In genomic region chr6:139765825-139766285, GRCh38 we compare ENCODE assay signal across 10 cellular contexts.
A peak's percentile ranks its signal among the peaks of the same experiment; 100 is the strongest.
DNase-seq lines count a peak whose midpoint lies in the region; ATAC-seq and TF ChIP-seq lines count a peak whose summit lies in the region.
"Had no signal": no experiment of that assay in that cellular context is flagged by ENCODE, and none has a peak within 500 bp of the region (broad histone marks: within the 10 kb centered on the region; RNA-seq: fewer than 3 reads in every experiment).

No MANE protein-coding gene starts in this region.

- no peak overlapping the region for H3K4me3 Mint-ChIP-seq in mesothelial cell of epicardium

- DNase-seq in CD1c-positive myeloid dendritic cell (ENCODE audit: extremely low spot score) (peak; percentile 63), NB4 (ENCODE audit: low read depth) (peak; percentile 37), dedifferentiated amniotic fluid mesenchymal stem cell (ENCODE audit: extremely low spot score) (peak; percentile 24), mesothelial cell of epicardium (ENCODE audit: low spot score in 2 of 2, unreplicated experiment in 2 of 2) (no peak), NCI-H82 (lab: John Stamatoyannopoulos, UW) (no peak), SHP77 treated with DMSO at 0.1 percent for 48 hours (lab: John Stamatoyannopoulos, UW) (no peak)
- no peak for DNase-seq in activated naive CD4-positive, alpha-beta T cell (lab: John Stamatoyannopoulos, UW)
- DNase-seq: colonic mucosa; stimulated activated CD4-positive, alpha-beta T cell treated with anti-CD3 and anti-CD28 coated beads, Interleukin-12 subunit alpha, Interleukin-12 subunit beta, amount 100 ng/mL, for 4 hours had no signal

- H3K4me1 Mint-ChIP-seq in mesothelial cell of epicardium: peaks cover 61% of the 10 kb centered on the region

- TF ChIP-seq POLR2A in NB4 (IDR thresholded peaks at IDR 0.05; ENCODE audit: extremely low read depth, insufficient read length): no peak

- ATAC-seq in HG02884 (IDR thresholded peaks at IDR 0.05; ENCODE audit: unreplicated experiment): no peak

- no peak for TF ChIP-seq CTCF in NB4 (IDR thresholded peaks at IDR 0.05; ENCODE audit: low read depth, low read length)
- TF ChIP-seq CTCF in mesothelial cell of epicardium (IDR thresholded peaks at IDR 0.05; ENCODE audit: unreplicated experiment): no peak

- H3K9me3 Mint-ChIP-seq in mesothelial cell of epicardium: no peaks in the 10 kb centered on the region

- H3K4me3 ChIP-seq in NB4 (ENCODE audit: low read depth, low read length): no peak overlapping the region
- H3K4me3 ChIP-seq: colonic mucosa had no signal

- H3K36me3 Mint-ChIP-seq in mesothelial cell of epicardium: no peaks in the 10 kb centered on the region

- H3K27ac Mint-ChIP-seq in mesothelial cell of epicardium: peak overlapping the region; percentile 10

- no peaks in the 10 kb centered on the region for H3K27me3 Mint-ChIP-seq in mesothelial cell of epicardium (ENCODE audit: low read depth)

Comparison
In these comparisons a context has a peak if more than half of its experiments do, and no peak if none do; other contexts are left out.
1. DNase-seq: peak in CD1c-positive myeloid dendritic cell (single experiment), NB4 (single experiment) and dedifferentiated amniotic fluid mesenchymal stem cell (single experiment); none in mesothelial cell of epicardium (0 of 2), activated naive CD4-positive, alpha-beta T cell (0 of 4), NCI-H82 (single experiment) and SHP77 treated with DMSO at 0.1 percent for 48 hours (single experiment).